14 cellular contexts compared by ENCODE assay signal in genomic region chr5:96381526-96381925, GRCh38. TPM values are rescaled to one million over a fixed set of nuclear protein-coding genes. Genes with fewer than 3 reads are reported as not detected.
A peak's percentile ranks its signal among the peaks of the same experiment; 100 is the strongest.
DNase-seq lines count a peak whose midpoint lies in the region; ATAC-seq and TF ChIP-seq lines count a peak whose summit lies in the region.
"Had no signal": no experiment of that assay in that cellular context is flagged by ENCODE, and none has a peak within 500 bp of the region (broad histone marks: within the 10 kb centered on the region; RNA-seq: fewer than 3 reads in every experiment).

No MANE protein-coding gene starts in this region.

- no peak for ATAC-seq in HG02759 (IDR thresholded peaks at IDR 0.05; ENCODE audit: unreplicated experiment)
- ATAC-seq: activated CD8-positive, alpha-beta memory T cell treated with anti-CD3 and anti-CD28 coated beads, Interleukin-2, amount 10 ng/mL, durations not matched to agents 7 days and 5 days; body of pancreas had no signal

- no peaks in the 10 kb centered on the region for H3K36me3 ChIP-seq in kidney epithelial cell (ENCODE audit: control insufficient read depth, insufficient read depth, low read length)
- H3K36me3 ChIP-seq: SJSA1 had no signal

- no peak overlapping the region for H3K4me3 ChIP-seq in LNCaP clone FGC (ENCODE audit: low read depth, low read length)
- no peak overlapping the region for H3K4me3 ChIP-seq in kidney epithelial cell (ENCODE audit: low read depth, low read length)
- H3K4me3 ChIP-seq: body of pancreas, SJSA1 had no signal

- H3K27me3 ChIP-seq in kidney epithelial cell (ENCODE audit: control insufficient read depth, insufficient read depth, low read length), result no peaks in the 10 kb centered on the region
- H3K27me3 ChIP-seq: body of pancreas had no signal

- DNase-seq in DMS79 treated with DMSO at 0.1 percent for 48 hours (lab: John Stamatoyannopoulos, UW) (peak; percentile 76), LNCaP clone FGC (ENCODE audit: low read depth) (no peak), OCI-M1 (lab: John Stamatoyannopoulos, UW) (peak; percentile 18), kidney epithelial cell (ENCODE audit: low read depth) (no peak), activated T-cell treated with anti-CD3 and anti-CD28 coated beads for 4 hours (no peak), ecto neural progenitor cell (ENCODE audit: low spot score) (no peak)
- DNase-seq: activated CD8-positive, alpha-beta memory T cell treated with anti-CD3 and anti-CD28 coated beads, Interleukin-2, amount 10 ng/mL, durations not matched to agents 7 days and 5 days; foreskin melanocyte; GDM1; KG1 had no signal

- TF ChIP-seq CTCF in LNCaP clone FGC (IDR thresholded peaks at IDR 0.05; ENCODE audit: control insufficient read depth, extremely low read depth, insufficient read depth), result peak; percentile 40
- TF ChIP-seq CTCF in kidney epithelial cell (IDR thresholded peaks at IDR 0.05; ENCODE audit: insufficient read depth, low read length, poor library complexity, severe bottlenecking), result peak; percentile 23

RNA-seq across cellular contexts. Expression of gene PCSK1, which starts 51.5 kb away (rescaled TPM):
- not detected in 2 replicates for total RNA-seq in kidney epithelial cell
- total RNA-seq: activated CD8-positive, alpha-beta memory T cell treated with anti-CD3 and anti-CD28 coated beads, Interleukin-2, amount 10 ng/mL, durations not matched to agents 7 days and 5 days; mononuclear cell; SJSA1 had no signal

Comparison
In these comparisons a context has a peak if more than half of its experiments do, and no peak if none do; other contexts are left out.
1. DNase-seq: peak in DMS79 treated with DMSO at 0.1 percent for 48 hours (single experiment) and OCI-M1 (single experiment); none in LNCaP clone FGC (single experiment), kidney epithelial cell (single experiment), activated T-cell treated with anti-CD3 and anti-CD28 coated beads for 4 hours (single experiment) and ecto neural progenitor cell (single experiment).